ENCODE assay signal across 8 cellular contexts in genomic region chr11:120335928-120336640, GRCh38. TPM values are rescaled to one million over a fixed set of nuclear protein-coding genes. Genes with fewer than 3 reads are reported as not detected.
DNase-seq lines count a peak whose midpoint lies in the region; ATAC-seq and TF ChIP-seq lines count a peak whose summit lies in the region.

TSS of gene ARHGEF12 (plus strand) at chr11:120336413. CDS start at chr11:120337244, 831 bp downstream.

- peaks cover 33% of the 10 kb centered on the region for H3K4me1 Mint-ChIP-seq in CD8-positive, alpha-beta T cell (ENCODE audit: low read depth)

- H3F3A ChIP-seq in PC-3 (ENCODE audit: low read length, unreplicated experiment) = peaks cover 3% of the 10 kb centered on the region

- peak; percentile 27 to 83 (median 67) for DNase-seq in CD8-positive, alpha-beta T cell
- DNase-seq in HUDEP-2 (lab: John Stamatoyannopoulos, UW; ENCODE audit: unreplicated experiment in 76 of 76) (peak in 75 of 76 experiments; percentile 41 to 92 (median 85)), PC-3 (peak; percentile 97)
- DNase-seq in activated T-cell treated with anti-CD3 and anti-CD28 coated beads, Interleukin-2, amount 50 U/mL, for 48 hours = peak; percentile 87 to 90
- DNase-seq in stimulated activated CD8-positive, alpha-beta memory T cell treated with anti-CD3 and anti-CD28 coated beads, Interleukin-4, amount 100 ng/mL, for 48 hours = peak; percentile 88

- H3K36me3 ChIP-seq in CD8-positive, alpha-beta T cell (ENCODE audit: insufficient read depth, low read length) = no peaks in the 10 kb centered on the region
- H3K36me3 ChIP-seq in PC-3 (ENCODE audit: low read depth, low read length) = no peaks in the 10 kb centered on the region
- no peaks in the 10 kb centered on the region for H3K36me3 ChIP-seq in muscle layer of colon (ENCODE audit: insufficient read depth, low read length)

- H3K4me3 Mint-ChIP-seq in CD8-positive, alpha-beta T cell = peak within 1 kb of the TSS; percentile 90

- no peaks in the 10 kb centered on the region for H3K9me3 ChIP-seq in CD8-positive, alpha-beta T cell (ENCODE audit: low read length)
- H3K9me3 ChIP-seq in PC-3 (ENCODE audit: low read length) (no peaks in the 10 kb centered on the region), muscle layer of colon (ENCODE audit: low read length) (no peaks in the 10 kb centered on the region)

- peaks cover 46% of the 10 kb centered on the region for H3K79me2 ChIP-seq in PC-3 (ENCODE audit: low read length)

- peaks cover 24% of the 10 kb centered on the region for H3K4me1 ChIP-seq in CD8-positive, alpha-beta T cell (ENCODE audit: insufficient read depth, low read length)
- peaks cover 60% of the 10 kb centered on the region for H3K4me1 ChIP-seq in PC-3 (ENCODE audit: insufficient read depth, low read length)
- H3K4me1 ChIP-seq in muscle layer of colon (ENCODE audit: insufficient read depth, low read length) = peaks cover 19% of the 10 kb centered on the region

- H4K20me1 ChIP-seq in PC-3 (ENCODE audit: low read length) = peaks cover 32% of the 10 kb centered on the region

- H3K27ac Mint-ChIP-seq in CD8-positive, alpha-beta T cell = peak within 1 kb of the TSS; percentile 15

- no peak for TF ChIP-seq CTCF in CD8-positive, alpha-beta T cell (IDR thresholded peaks at IDR 0.05)
- peak; percentile 83 for TF ChIP-seq CTCF in PC-3 (conservative IDR thresholded peaks at IDR 0.05; ENCODE audit: low read depth, low read length)

- intact Hi-C loops in CD8-positive, alpha-beta T cell (cut with DNase I, micrococcal nuclease) = loop anchor here (1.0 to 10.0 kb wide), 7 partner anchors 89 to 859 kb away; partner anchors contain the start of gene GRIK4 (in 1 of the 2)
- intact Hi-C loops in PC-3 (cut with micrococcal nuclease) = loop anchor here (1.0 to 5.0 kb wide), 5 partner anchors 46 to 175 kb away; partner anchors contain the start of gene GRIK4

- peak; percentile 37 for ATAC-seq in CD8-positive, alpha-beta T cell
- ATAC-seq in GM19455 (IDR thresholded peaks at IDR 0.05; ENCODE audit: unreplicated experiment) (peak; percentile 55), PC-3 (peak; percentile 54), esophagus mucosa (peak; percentile 85)

- H3K9me2 ChIP-seq in PC-3 (replicated peaks; ENCODE audit: low read length) = no peaks in the 10 kb centered on the region

- CTCF ChIA-PET in CD8-positive, alpha-beta T cell (lab: Charles Lee) = interaction anchor here (0.8 to 5.2 kb wide), 11 partner anchors 11 to 857 kb away, joined by 3 to 90 read pairs (median 4); no protein-coding TSS in a partner anchor
- CTCF ChIA-PET in PC-3 (lab: Charles Lee) = interaction anchor here (0.9 kb wide), 1 partner anchor 32 kb away, joined by 4 read pairs; no protein-coding TSS in a partner anchor

- peaks cover 2% of the 10 kb centered on the region for H3K36me3 Mint-ChIP-seq in CD8-positive, alpha-beta T cell

- peak within 1 kb of the TSS; percentile 97 for H2AFZ ChIP-seq in PC-3 (ENCODE audit: low read length)

- BruUV-seq in PC-3 (replicated peaks; lab: Mats Ljungman, UMichigan) = no TSS peak

- H3K9ac ChIP-seq in PC-3 (ENCODE audit: low read length) (peak within 1 kb of the TSS; percentile 75), muscle layer of colon (ENCODE audit: low read length) (peak within 1 kb of the TSS; percentile 94)

- POLR2A ChIA-PET in CD8-positive, alpha-beta T cell (lab: Charles Lee) = no interaction called here
- POLR2A ChIA-PET in PC-3 (lab: Charles Lee; ENCODE audit: unreplicated experiment) = interaction anchor here (0.6 to 1.4 kb wide), 2 partner anchors 59 to 65 kb away, joined by 3 to 13 read pairs; no protein-coding TSS in a partner anchor

- no peaks in the 10 kb centered on the region for H3K9me3 Mint-ChIP-seq in CD8-positive, alpha-beta T cell

- H3K4me2 ChIP-seq in PC-3 (ENCODE audit: low read length) = peak within 1 kb of the TSS; percentile 98

- no peak within 1 kb of the TSS for H3K27ac ChIP-seq in CD8-positive, alpha-beta T cell (ENCODE audit: low read depth, low read length)
- H3K27ac ChIP-seq in PC-3 (ENCODE audit: low read length) (peak within 1 kb of the TSS; percentile 38), muscle layer of colon (ENCODE audit: low read depth, low read length) (peak within 1 kb of the TSS; percentile 89)

- peaks cover 44% of the 10 kb centered on the region for H3K27me3 Mint-ChIP-seq in CD8-positive, alpha-beta T cell (ENCODE audit: low read depth)

- H3K27me3 ChIP-seq in CD8-positive, alpha-beta T cell (ENCODE audit: insufficient read depth, low read length) = peaks cover 10% of the 10 kb centered on the region
- no peaks in the 10 kb centered on the region for H3K27me3 ChIP-seq in PC-3 (ENCODE audit: low read length)
- no peaks in the 10 kb centered on the region for H3K27me3 ChIP-seq in muscle layer of colon (ENCODE audit: control insufficient read depth in 1 of 2, insufficient read depth in 2 of 2, low read length in 2 of 2)

- H3K4me3 ChIP-seq in CD8-positive, alpha-beta T cell (ENCODE audit: low read depth, low read length) = peak within 1 kb of the TSS; percentile 68
- H3K4me3 ChIP-seq in PC-3 (ENCODE audit: low read length) (peak within 1 kb of the TSS; percentile 85), muscle layer of colon (ENCODE audit: low read depth in 1 of 2, low read length in 2 of 2) (peak within 1 kb of the TSS; percentile 64 to 97)

RNA-seq across cellular contexts. Expression of gene ARHGEF12, which starts in this region (rescaled TPM):
- 1 to 10 TPM; 3.8 to 5.6 TPM for total RNA-seq in CD8-positive, alpha-beta T cell
- total RNA-seq in PC-3 (2014; rRNA removed) (41.0 and 54.4 TPM in 2 replicates), esophagus mucosa (62.7 TPM)
